Comparison of ENCODE assay signal across 24 cellular contexts in the genomic region with DNA sequence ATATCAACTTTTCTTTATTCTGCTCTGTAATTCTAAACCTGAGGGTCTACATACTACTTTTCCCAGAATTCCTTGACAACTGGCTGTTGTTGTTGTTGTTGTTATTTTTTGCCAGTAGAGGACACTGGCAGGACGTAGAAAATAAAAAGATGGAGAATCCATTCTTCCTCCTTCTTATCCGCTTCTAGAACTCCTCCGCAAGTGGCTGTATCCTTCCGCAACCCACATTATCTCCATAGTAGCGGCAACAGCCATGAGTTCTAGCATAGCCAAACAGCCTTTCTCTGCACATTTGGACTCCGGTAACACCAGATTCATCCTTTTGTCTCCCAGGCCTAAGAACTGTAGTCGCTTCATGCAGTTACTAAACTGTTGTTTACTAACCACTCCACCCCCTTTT.
DNase-seq lines count a peak whose midpoint lies in the region; ATAC-seq and TF ChIP-seq lines count a peak whose summit lies in the region.
"Had no signal": no experiment of that assay in that cellular context is flagged by ENCODE, and none has a peak within 500 bp of the region (broad histone marks: within the 10 kb centered on the region; RNA-seq: fewer than 3 reads in every experiment).

No MANE protein-coding gene starts in this region.

- DNase-seq in GM23338 (ENCODE audit: low spot score) (peak; percentile 86), NCI-H82 (lab: John Stamatoyannopoulos, UW) (peak; percentile 36), epithelial cell of proximal tubule (ENCODE audit: low read depth) (no peak), smooth muscle cell (lab: John Stamatoyannopoulos, UW; ENCODE audit: unreplicated experiment) (no peak), CD14-positive monocyte (ENCODE audit: low spot score) (no peak)
- DNase-seq: activated CD4-positive, alpha-beta T cell treated with anti-CD3 and anti-CD28 coated beads, Interleukin-2, amount 10 ng/mL, durations not matched to agents 24 days and 14 days; activated naive CD4-positive, alpha-beta T cell treated with anti-CD3 and anti-CD28 coated beads, Interleukin-2, amount 50 U/mL, for 16 hours; activated T-cell treated with anti-CD3 and anti-CD28 coated beads for 4 hours; CD4-positive, alpha-beta T cell; KG1; left lung; naive B cell; NCI-H1105 treated with DMSO at 0.1 percent for 48 hours; NCI-H2171 treated with DMSO at 0.1 percent for 48 hours; NK-92 treated with Interleukin-12 subunit alpha and Interleukin-12 subunit beta, amount 100 ng/mL, for 24 hours; Right ventricle myocardium superior; stimulated activated CD4-positive, alpha-beta T cell treated with anti-CD3 and anti-CD28 coated beads, Interleukin-4, amount 100 ng/mL, for 4 hours had no signal

- H3K4me2 ChIP-seq in GM23338 (no peak overlapping the region), smooth muscle cell (no peak overlapping the region)

- H3K27me3 ChIP-seq in GM23338 (ENCODE audit: insufficient read depth): no peaks in the 10 kb centered on the region
- H3K27me3 ChIP-seq in smooth muscle cell (ENCODE audit: low read depth): no peaks in the 10 kb centered on the region
- H3K27me3 ChIP-seq: esophagus muscularis mucosa, left lung had no signal

- ATAC-seq in GM23338: peak; percentile 88
- ATAC-seq in GM21737 (IDR thresholded peaks at IDR 0.05; ENCODE audit: unreplicated experiment): no peak
- no peak for ATAC-seq in GM19397 (IDR thresholded peaks at IDR 0.05; ENCODE audit: unreplicated experiment)
- ATAC-seq: left lung had no signal

- H3K79me2 ChIP-seq in GM23338 (replicated peaks; ENCODE audit: insufficient read depth) (no peaks in the 10 kb centered on the region), smooth muscle cell (ENCODE audit: low read depth) (no peaks in the 10 kb centered on the region)

- H3K4me1 Mint-ChIP-seq in GM23338 (peaks cover 2% of the 10 kb centered on the region; the same call in 2 of the 3 replicates), CD14-positive monocyte (no peaks in the 10 kb centered on the region)
- H3K4me1 Mint-ChIP-seq: activated CD4-positive, alpha-beta T cell treated with anti-CD3 and anti-CD28 coated beads, Interleukin-2, amount 10 ng/mL, durations not matched to agents 24 days and 14 days; brain; naive B cell had no signal

- H3K4me3 Mint-ChIP-seq in GM23338: no peak overlapping the region
- H3K4me3 Mint-ChIP-seq in CD14-positive monocyte: no peak overlapping the region
- H3K4me3 Mint-ChIP-seq: activated CD4-positive, alpha-beta T cell treated with anti-CD3 and anti-CD28 coated beads, Interleukin-2, amount 10 ng/mL, durations not matched to agents 24 days and 14 days; brain; CD4-positive, alpha-beta T cell; dendritic cell treated with granulocyte-macrophage colony-stimulating factor and Interleukin-4, amounts not matched to agents 40 ng/mL and 50 ng/mL, for 4 days; naive B cell had no signal

- H3K27ac ChIP-seq in GM23338 (ENCODE audit: low read depth) (no peak overlapping the region), smooth muscle cell (ENCODE audit: low read depth) (no peak overlapping the region)
- H3K27ac ChIP-seq: esophagus muscularis mucosa, left lung, skin epidermis, thoracic aorta had no signal

- intact Hi-C loops in CD14-positive monocyte (cut with micrococcal nuclease): no loop called here

- no peaks in the 10 kb centered on the region for H4K20me1 ChIP-seq in GM23338 (replicated peaks; ENCODE audit: insufficient read depth)
- H4K20me1 ChIP-seq in smooth muscle cell (ENCODE audit: low read depth): no peaks in the 10 kb centered on the region

- no peaks in the 10 kb centered on the region for H3F3A ChIP-seq in GM23338 (replicated peaks; ENCODE audit: low read depth)
- no peaks in the 10 kb centered on the region for H3F3A ChIP-seq in smooth muscle cell (ENCODE audit: low read depth)

- H3K36me3 Mint-ChIP-seq in GM23338 (ENCODE audit: low read depth): peaks cover 2% of the 10 kb centered on the region; the same call in 2 of the 3 replicates
- H3K36me3 Mint-ChIP-seq in CD14-positive monocyte: no peaks in the 10 kb centered on the region

- no peaks in the 10 kb centered on the region for H3K9me2 ChIP-seq in GM23338 (ENCODE audit: insufficient read depth)

- H3K9ac ChIP-seq in smooth muscle cell (ENCODE audit: low read depth): no peak overlapping the region

- H3K9me3 Mint-ChIP-seq in GM23338 (peaks cover 2% of the 10 kb centered on the region), CD14-positive monocyte (peaks cover 0 to 4% (median 0%) of the 10 kb centered on the region in 7 donors)
- H3K9me3 Mint-ChIP-seq: activated CD4-positive, alpha-beta T cell treated with anti-CD3 and anti-CD28 coated beads, Interleukin-2, amount 10 ng/mL, durations not matched to agents 24 days and 14 days; CD4-positive, alpha-beta T cell; dendritic cell treated with granulocyte-macrophage colony-stimulating factor and Interleukin-4, amounts not matched to agents 40 ng/mL and 50 ng/mL, for 4 days had no signal

- H3K27me3 Mint-ChIP-seq in GM23338 (ENCODE audit: insufficient read depth, low read depth, poor library complexity) (no peaks in the 10 kb centered on the region), CD14-positive monocyte (ENCODE audit: low read depth in 3 of 3) (peaks cover 0 to 2% (median 0%) of the 10 kb centered on the region in 3 donors)
- H3K27me3 Mint-ChIP-seq: dendritic cell treated with granulocyte-macrophage colony-stimulating factor and Interleukin-4, amounts not matched to agents 40 ng/mL and 50 ng/mL, for 4 days had no signal

- 58% methylated on average over 7 of the region's 7 CpGs for WGBS in smooth muscle cell (ENCODE audit: low lambda C conversion rate)

- no peaks in the 10 kb centered on the region for H3K9me3 ChIP-seq in smooth muscle cell (replicated peaks; ENCODE audit: low read depth)
- H3K9me3 ChIP-seq: left lung, thoracic aorta had no signal

- H3K4me3 ChIP-seq in GM23338: no peak overlapping the region
- no peak overlapping the region for H3K4me3 ChIP-seq in epithelial cell of proximal tubule (ENCODE audit: low read depth, low read length)
- no peak overlapping the region for H3K4me3 ChIP-seq in smooth muscle cell
- H3K4me3 ChIP-seq: esophagus muscularis mucosa, left lung, skin epidermis, thoracic aorta had no signal

- no peak overlapping the region for H2AFZ ChIP-seq in GM23338
- H2AFZ ChIP-seq in smooth muscle cell (ENCODE audit: low read depth): no peak overlapping the region

- H3K36me3 ChIP-seq in GM23338 (ENCODE audit: insufficient read depth): no peaks in the 10 kb centered on the region
- H3K36me3 ChIP-seq in smooth muscle cell (ENCODE audit: low read depth): no peaks in the 10 kb centered on the region
- H3K36me3 ChIP-seq: esophagus muscularis mucosa, left lung, thoracic aorta had no signal

- TF ChIP-seq CTCF in GM23338 (conservative IDR thresholded peaks at IDR 0.05; ENCODE audit: low read depth in 2 of 2): peak; percentile 71 to 79
- TF ChIP-seq CTCF in epithelial cell of proximal tubule (conservative IDR thresholded peaks at IDR 0.05; ENCODE audit: low read depth, low read length): peak; percentile 42
- TF ChIP-seq CTCF in smooth muscle cell (IDR thresholded peaks at IDR 0.05; ENCODE audit: borderline replicate concordance, insufficient read depth, poor library complexity, severe bottlenecking): peak; percentile 36
- TF ChIP-seq CTCF in CD14-positive monocyte (IDR thresholded peaks at IDR 0.05): no peak

- H3K4me1 ChIP-seq in GM23338 (ENCODE audit: insufficient read depth) (no peaks in the 10 kb centered on the region), smooth muscle cell (ENCODE audit: low read depth) (no peaks in the 10 kb centered on the region)
- H3K4me1 ChIP-seq: esophagus muscularis mucosa, left lung had no signal

- H3K27ac Mint-ChIP-seq in GM23338 (no peak overlapping the region), CD14-positive monocyte (no peak overlapping the region)
- H3K27ac Mint-ChIP-seq: activated CD4-positive, alpha-beta T cell treated with anti-CD3 and anti-CD28 coated beads, Interleukin-2, amount 10 ng/mL, durations not matched to agents 24 days and 14 days; brain; CD4-positive, alpha-beta T cell; dendritic cell treated with granulocyte-macrophage colony-stimulating factor and Interleukin-4, amounts not matched to agents 40 ng/mL and 50 ng/mL, for 4 days had no signal

TF ChIP-seq in GM23338, 12 proteins besides CTCF, POLR2A, EP300 and RAD21 (continues in another document):
- TF ChIP-seq ZNF114 (CRISPR knock-in tag; IDR thresholded peaks at IDR 0.05) (no peak), STAT1 (IDR thresholded peaks at IDR 0.05; ENCODE audit: unreplicated experiment) (no peak), EZH2 (IDR thresholded peaks at IDR 0.05; ENCODE audit: low read depth, unreplicated experiment) (no peak), NANOG (IDR thresholded peaks at IDR 0.05; ENCODE audit: borderline replicate concordance) (no peak), JUNB (IDR thresholded peaks at IDR 0.05; ENCODE audit: unreplicated experiment) (no peak), ZNF331 (CRISPR knock-in tag; IDR thresholded peaks at IDR 0.05; ENCODE audit: low read depth) (no peak), EZH2phosphoT487 (IDR thresholded peaks at IDR 0.05; ENCODE audit: unreplicated experiment) (no peak), CREB1 (CRISPR knock-in tag; IDR thresholded peaks at IDR 0.05; ENCODE audit: low read depth) (no peak), POLR2AphosphoS5 (IDR thresholded peaks at IDR 0.05; ENCODE audit: low read depth) (no peak)
- TF ChIP-seq, protein P1, sequence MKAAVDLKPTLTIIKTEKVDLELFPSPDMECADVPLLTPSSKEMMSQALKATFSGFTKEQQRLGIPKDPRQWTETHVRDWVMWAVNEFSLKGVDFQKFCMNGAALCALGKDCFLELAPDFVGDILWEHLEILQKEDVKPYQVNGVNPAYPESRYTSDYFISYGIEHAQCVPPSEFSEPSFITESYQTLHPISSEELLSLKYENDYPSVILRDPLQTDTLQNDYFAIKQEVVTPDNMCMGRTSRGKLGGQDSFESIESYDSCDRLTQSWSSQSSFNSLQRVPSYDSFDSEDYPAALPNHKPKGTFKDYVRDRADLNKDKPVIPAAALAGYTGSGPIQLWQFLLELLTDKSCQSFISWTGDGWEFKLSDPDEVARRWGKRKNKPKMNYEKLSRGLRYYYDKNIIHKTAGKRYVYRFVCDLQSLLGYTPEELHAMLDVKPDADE (IDR thresholded peaks at IDR 0.05): no peak

Comparison
In these comparisons a context has a peak if more than half of its experiments do, and no peak if none do; other contexts are left out.
1. DNase-seq: peak in GM23338 (single experiment) and NCI-H82 (single experiment); none in epithelial cell of proximal tubule (single experiment), smooth muscle cell (single experiment) and CD14-positive monocyte (single experiment).